14 cellular contexts compared by ENCODE assay signal in the genomic region with DNA sequence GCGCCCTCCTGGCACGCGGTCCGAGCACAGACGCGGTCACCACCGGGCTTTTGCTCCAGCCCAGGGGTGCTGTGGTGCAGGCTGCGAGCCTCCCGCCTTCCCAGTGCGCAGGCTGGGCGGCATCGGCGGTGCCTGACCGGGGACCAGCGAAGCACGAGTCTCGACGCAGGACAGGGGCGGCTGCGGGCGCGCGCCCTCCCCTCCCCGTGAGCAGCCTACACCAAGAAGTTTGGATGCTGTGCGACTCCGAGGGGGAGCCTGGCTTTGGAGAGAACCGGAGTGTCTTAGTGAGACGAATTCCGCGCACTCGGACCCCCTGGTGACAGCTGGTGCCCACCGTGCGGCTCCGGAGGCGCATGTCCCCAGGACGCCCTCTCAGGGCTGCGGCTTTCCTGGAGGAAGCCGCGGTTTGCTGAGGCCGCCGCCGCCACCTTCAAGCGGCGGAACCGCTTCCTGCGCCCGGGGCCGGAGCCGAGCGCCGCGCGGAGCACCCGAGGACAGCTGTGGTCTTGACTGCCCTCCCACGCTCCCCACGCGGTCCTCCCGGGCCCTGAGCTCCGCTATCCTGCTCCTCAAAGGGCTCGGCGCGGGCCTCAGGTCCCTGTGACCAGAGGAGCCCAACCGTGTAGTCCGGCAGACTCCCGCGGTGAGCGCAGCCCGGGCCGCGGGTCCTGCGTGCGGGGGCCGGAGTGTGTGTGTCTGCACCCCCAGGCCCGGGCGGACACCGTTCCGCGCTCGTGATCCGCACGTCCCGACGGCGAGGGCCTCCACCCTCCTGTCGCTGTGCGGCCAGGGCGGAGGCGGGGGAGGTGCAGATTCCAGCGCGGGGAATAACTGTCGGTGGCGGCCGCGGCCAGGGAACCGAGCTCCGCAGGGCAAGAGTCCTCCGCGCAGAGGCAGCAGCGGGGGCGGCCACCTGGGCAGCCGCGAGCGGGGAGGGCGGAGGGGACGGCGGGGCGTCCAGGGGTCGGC. TPM values are rescaled to one million over a fixed set of nuclear protein-coding genes. Genes with fewer than 3 reads are reported as not detected.
DNase-seq lines count a peak whose midpoint lies in the region; ATAC-seq and TF ChIP-seq lines count a peak whose summit lies in the region.
"Had no signal": no experiment of that assay in that cellular context is flagged by ENCODE, and none has a peak within 500 bp of the region (broad histone marks: within the 10 kb centered on the region; RNA-seq: fewer than 3 reads in every experiment).

No MANE protein-coding gene starts in this region.

- 3% methylated on average over 7 of the region's 108 CpGs for whole genome bisulfite sequencing in right lobe of liver (ENCODE audit: insufficient coverage, low coverage, low lambda C conversion rate, missing lambda C conversion rate)
- 1 to 3% (median 2%) methylated on average over 64 to 108 of the region's 108 CpGs for WGBS in spleen, 5 donors

- DNase-seq in DMS114 treated with DMSO at 0.1 percent for 48 hours (lab: John Stamatoyannopoulos, UW; ENCODE audit: unreplicated experiment): peak; percentile 89
- peak; percentile 89 for DNase-seq in HuH-7 (ENCODE audit: low spot score)
- peak; percentile 56 for DNase-seq in cerebellum (ENCODE audit: low spot score)
- peak in 1 of 3 donors; percentile 52 for DNase-seq in right lobe of liver
- DNase-seq in spleen: no peak
- no peak for DNase-seq in sciatic nerve (ENCODE audit: low spot score)
- DNase-seq in HUDEP-2 (lab: John Stamatoyannopoulos, UW; ENCODE audit: unreplicated experiment in 76 of 76): no peak
- DNase-seq: NCI-H2171, Peyer's patch had no signal

- H3K9me3 ChIP-seq in right lobe of liver (no peaks in the 10 kb centered on the region), spleen (no peaks in the 10 kb centered on the region)
- H3K9me3 ChIP-seq: Peyer's patch, upper lobe of left lung had no signal

- H3K4me3 ChIP-seq in right lobe of liver: no peak overlapping the region
- peak overlapping the region in 1 of 8 donors; percentile 9 for H3K4me3 ChIP-seq in spleen
- H3K4me3 ChIP-seq: lung, upper lobe of left lung had no signal

- TF ChIP-seq POLR2A in right lobe of liver (IDR thresholded peaks at IDR 0.05): no peak
- no peak for TF ChIP-seq POLR2A in spleen (IDR thresholded peaks at IDR 0.05)

- H3K4me1 ChIP-seq in right lobe of liver (no peaks in the 10 kb centered on the region), spleen (peaks cover 0 to 26% (median 10%) of the 10 kb centered on the region in 6 donors)

- H3K27ac ChIP-seq in right lobe of liver (no peak overlapping the region), spleen (no peak overlapping the region)
- H3K27ac ChIP-seq: Peyer's patch, upper lobe of left lung had no signal

- ATAC-seq in right lobe of liver (peak; percentile 38 to 71 (median 48)), GM21381 (IDR thresholded peaks at IDR 0.05; ENCODE audit: unreplicated experiment) (no peak), sciatic nerve (no peak)

- intact Hi-C loops in right lobe of liver (cut with DNase I) (no loop called here), spleen (cut with DNase I; ENCODE audit: low total_unique reads) (no loop called here), sciatic nerve (cut with DNase I) (no loop called here)

- TF ChIP-seq CTCF in right lobe of liver (IDR thresholded peaks at IDR 0.05): no peak
- no peak for TF ChIP-seq CTCF in spleen (IDR thresholded peaks at IDR 0.05 in 8 of 11, conservative IDR thresholded peaks at IDR 0.05 in 3 of 11)

- peaks cover 5 to 34% of the 10 kb centered on the region in 2 donors for H3K27me3 ChIP-seq in right lobe of liver
- H3K27me3 ChIP-seq in spleen (replicated peaks in 1 of 7): peaks cover 0 to 96% (median 64%) of the 10 kb centered on the region in 7 donors

- no peaks in the 10 kb centered on the region for H3K36me3 ChIP-seq in right lobe of liver
- no peaks in the 10 kb centered on the region for H3K36me3 ChIP-seq in spleen
- H3K36me3 ChIP-seq: Peyer's patch, upper lobe of left lung had no signal

RNA-seq across cellular contexts. Expression of a gene that starts 1.7 kb away (rescaled TPM):
- total RNA-seq in cerebellum: 6.5 TPM
- total RNA-seq in right lobe of liver: not detected
- not detected for total RNA-seq in spleen
- not detected for polyA plus RNA-seq in spleen
- not detected for total RNA-seq in sciatic nerve
- total RNA-seq: activated T-helper 1 cell treated with anti-CD3 and anti-CD28 coated beads, Interleukin-12 subunit alpha, Interleukin-12 subunit beta, Interleukin-2, Interleukin-4 antibody, amounts not matched to agents 30 ng/mL and 10 ng/mL and 1 ng/mL, durations not matched to agents 14 hours and 24 hours and 36 hours; LHCN-M2; lung; Peyer's patch; upper lobe of left lung had no signal
- polyA plus RNA-seq: lung had no signal

RNA-seq across cellular contexts. Expression of a gene that starts 42.4 kb away (rescaled TPM):
- not detected for total RNA-seq in cerebellum
- not detected for total RNA-seq in right lobe of liver
- not detected for total RNA-seq in spleen
- polyA plus RNA-seq in spleen: not detected
- 9.2 TPM for total RNA-seq in sciatic nerve
- total RNA-seq: activated T-helper 1 cell treated with anti-CD3 and anti-CD28 coated beads, Interleukin-12 subunit alpha, Interleukin-12 subunit beta, Interleukin-2, Interleukin-4 antibody, amounts not matched to agents 30 ng/mL and 10 ng/mL and 1 ng/mL, durations not matched to agents 14 hours and 24 hours and 36 hours; LHCN-M2; lung; Peyer's patch; upper lobe of left lung had no signal
- polyA plus RNA-seq: lung had no signal

Comparison
In these comparisons a context has a peak if more than half of its experiments do, and no peak if none do; other contexts are left out.
1. DNase-seq: peak in DMS114 treated with DMSO at 0.1 percent for 48 hours (single experiment), HuH-7 (single experiment) and cerebellum (single experiment); none in spleen (single experiment), sciatic nerve (single experiment) and HUDEP-2 (0 of 76).
2. ATAC-seq: peak in right lobe of liver (4 of 4); none in GM21381 (single experiment) and sciatic nerve (single experiment).
3. RNA of a gene that starts 42.4 kb away (total RNA-seq): 9.2 TPM in sciatic nerve (single experiment); not detected in cerebellum (single experiment), not detected in right lobe of liver and not detected in spleen; every median in the first group is over 10 times any median in the second.